Comparison of ENCODE assay signal across 8 cellular contexts in the genomic region with DNA sequence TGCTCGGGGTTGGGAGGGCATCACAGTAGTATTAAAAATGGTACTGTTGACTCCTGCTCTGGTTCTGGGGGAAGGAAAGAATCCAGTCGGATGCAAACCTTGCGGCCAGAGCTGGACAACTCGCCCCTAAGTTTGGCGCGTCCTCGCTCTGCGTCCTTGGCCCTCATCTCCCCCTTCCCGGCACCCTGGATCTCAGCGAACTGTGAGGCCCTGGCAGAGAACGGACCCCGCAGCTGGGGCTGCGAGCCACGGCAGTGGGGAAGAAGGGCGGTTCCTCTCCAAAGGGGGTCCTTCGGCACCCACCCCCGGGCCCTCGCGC. TPM values are rescaled to one million over a fixed set of nuclear protein-coding genes. Genes with fewer than 3 reads are reported as not detected.
A peak's percentile ranks its signal among the peaks of the same experiment; 100 is the strongest.
DNase-seq lines count a peak whose midpoint lies in the region; ATAC-seq, FAIRE-seq and TF ChIP-seq lines count a peak whose summit lies in the region.

No MANE protein-coding gene starts in this region.

- CTCF ChIA-PET in CD8-positive, alpha-beta memory T cell (lab: Charles Lee) = interaction anchor here (1.6 kb wide), 1 partner anchor 113 kb away, joined by 3 read pairs; no protein-coding TSS in a partner anchor
- CTCF ChIA-PET in H1 (lab: Charles Lee; ENCODE audit: partially characterized antibody) = interaction anchor here (1.2 to 2.2 kb wide), 4 partner anchors 14 to 44 kb away, joined by 3 to 9 read pairs (median 4); no protein-coding TSS in a partner anchor

- no peak overlapping the region for H3K4ac ChIP-seq in H1 (replicated peaks; ENCODE audit: insufficient read length, low read depth, low read length)

- no peak overlapping the region for H2AK5ac ChIP-seq in H1 (ENCODE audit: low read depth, low read length)

- POLR2A ChIA-PET in CD8-positive, alpha-beta memory T cell (lab: Charles Lee) = interaction anchor here (1.7 kb wide), 1 partner anchor 112 kb away, joined by 6 read pairs; no protein-coding TSS in a partner anchor
- POLR2A ChIA-PET in H1 (lab: Charles Lee; ENCODE audit: partially characterized antibody) = interaction anchor here (1.1 to 2.6 kb wide), 7 partner anchors 10 to 115 kb away, joined by 3 to 7 read pairs (median 4); no protein-coding TSS in a partner anchor

- WGBS in H1 (ENCODE audit: extremely low coverage in 1 of 2, insufficient coverage in 1 of 2, insufficient read length in 1 of 2, insufficient replicate concordance in 2 of 2, low coverage in 1 of 2, low lambda C conversion rate in 2 of 2, missing lambda C conversion rate in 1 of 2), 2 experiments = 29% methylated on average over 3 of the region's 19 CpGs; no CpG with 5 or more reads in 1 of the 2 experiments

- H3K4me3 ChIP-seq in CD8-positive, alpha-beta memory T cell (ENCODE audit: low read length) = no peak overlapping the region
- H3K4me3 ChIP-seq in MG63 (peak overlapping the region; percentile 49), H1 (ENCODE audit: extremely low read depth in 1 of 4, insufficient read depth in 2 of 4, low read depth in 3 of 4, low read length in 4 of 4) (peak overlapping the region; percentile 40 to 71 (median 56))

- peak overlapping the region; percentile 81; the same call in 1 of the 2 replicates for H2AFZ ChIP-seq in H1 (ENCODE audit: low read length)

- H4K8ac ChIP-seq in H1 (ENCODE audit: extremely low read depth, insufficient read depth, low read length) = no peak overlapping the region

- H3K4me1 Mint-ChIP-seq in CD8-positive, alpha-beta memory T cell = peaks cover 51 to 69% (median 61%) of the 10 kb centered on the region in 3 donors
- H3K4me1 Mint-ChIP-seq in neural crest cell = peaks cover 7% of the 10 kb centered on the region

- no peak overlapping the region for H3K56ac ChIP-seq in H1 (replicated peaks; ENCODE audit: insufficient read length, low read depth, low read length)

- peaks cover 0 to 6% of the 10 kb centered on the region in 2 donors for H3K27me3 Mint-ChIP-seq in CD8-positive, alpha-beta memory T cell
- no peaks in the 10 kb centered on the region for H3K27me3 Mint-ChIP-seq in neural crest cell (ENCODE audit: low read depth)

- no peak for DNase-seq in CD8-positive, alpha-beta memory T cell
- DNase-seq in MG63 (no peak), H1 (ENCODE audit: low read depth in 1 of 2, low spot score in 2 of 2) (no peak), neural crest cell (ENCODE audit: low read depth, low spot score) (no peak), ecto neural progenitor cell (ENCODE audit: low spot score) (no peak), DMS114 treated with DMSO at 0.1 percent for 48 hours (lab: John Stamatoyannopoulos, UW; ENCODE audit: unreplicated experiment) (no peak), middle frontal gyrus (ENCODE audit: extremely low spot score, low spot score) (no peak)

- no peak for TF ChIP-seq EP300 in H1 (IDR thresholded peaks at IDR 0.05; ENCODE audit: borderline replicate concordance in 1 of 2, low read depth in 2 of 2, low read length in 2 of 2)

- H2BK5ac ChIP-seq in H1 (ENCODE audit: low read depth, low read length) = no peak overlapping the region

- H3K14ac ChIP-seq in H1 (ENCODE audit: insufficient read length) = no peak overlapping the region

- H3K23ac ChIP-seq in H1 (ENCODE audit: insufficient read length) = no peak overlapping the region

- H3K9me3 ChIP-seq in CD8-positive, alpha-beta memory T cell (ENCODE audit: low read length) = no peaks in the 10 kb centered on the region
- H3K9me3 ChIP-seq in MG63 (no peaks in the 10 kb centered on the region), H1 (ENCODE audit: insufficient read depth in 2 of 2, low read depth in 1 of 2, low read length in 1 of 2) (no peaks in the 10 kb centered on the region)

- H3K18ac ChIP-seq in H1 (ENCODE audit: extremely low read depth, low read length) = no peak overlapping the region

- H3K36me3 Mint-ChIP-seq in CD8-positive, alpha-beta memory T cell = peaks cover 0 to 14% (median 0%) of the 10 kb centered on the region in 3 donors
- no peaks in the 10 kb centered on the region for H3K36me3 Mint-ChIP-seq in neural crest cell (ENCODE audit: low read depth)

- no peak for TF ChIP-seq POLR2A in H1 (IDR thresholded peaks at IDR 0.05; ENCODE audit: control extremely low read depth in 1 of 2, low read depth in 2 of 2, low read length in 2 of 2)

- H3K36me3 ChIP-seq in CD8-positive, alpha-beta memory T cell (ENCODE audit: insufficient read depth, low read length) = no peaks in the 10 kb centered on the region
- H3K36me3 ChIP-seq in MG63 (no peaks in the 10 kb centered on the region), H1 (ENCODE audit: control insufficient read depth in 2 of 4, insufficient read depth in 4 of 4, low read length in 3 of 4) (no peaks in the 10 kb centered on the region)

- H4K5ac ChIP-seq in H1 (ENCODE audit: insufficient read length, low read depth, low read length) = no peak overlapping the region

- H3K79me2 ChIP-seq in H1 (ENCODE audit: control insufficient read depth in 1 of 2, insufficient read depth in 2 of 2, low read length in 2 of 2) = no peaks in the 10 kb centered on the region

- H3K79me1 ChIP-seq in H1 (ENCODE audit: low read depth, low read length) = no peaks in the 10 kb centered on the region

- H4K91ac ChIP-seq in H1 (replicated peaks; ENCODE audit: insufficient read length, low read length) = no peak overlapping the region

- no peaks in the 10 kb centered on the region for H3K27me3 ChIP-seq in CD8-positive, alpha-beta memory T cell (ENCODE audit: insufficient read depth, low read length, poor library complexity, severe bottlenecking)
- H3K27me3 ChIP-seq in MG63 = no peaks in the 10 kb centered on the region
- no peaks in the 10 kb centered on the region for H3K27me3 ChIP-seq in H1 (replicated peaks in 1 of 4; ENCODE audit: control insufficient read depth in 3 of 4, extremely low read depth in 1 of 4, insufficient read depth in 3 of 4, low read length in 3 of 4)

- FAIRE-seq in H1 (lab: Jason Lieb, UNC) = no peak

- H2BK20ac ChIP-seq in H1 (ENCODE audit: low read length) = no peak overlapping the region

- peak overlapping the region; percentile 61 to 74 (median 70) for H3K4me3 Mint-ChIP-seq in CD8-positive, alpha-beta memory T cell
- H3K4me3 Mint-ChIP-seq in neural crest cell = peak overlapping the region; percentile 81

- H3K27ac Mint-ChIP-seq in CD8-positive, alpha-beta memory T cell = peak overlapping the region in 5 of 8 donors; percentile 9 to 57 (median 19)
- H3K27ac Mint-ChIP-seq in neural crest cell (ENCODE audit: unreplicated experiment) = no peak overlapping the region

- peak overlapping the region; percentile 38 for H3K27ac ChIP-seq in CD8-positive, alpha-beta memory T cell (ENCODE audit: low read depth, low read length)
- H3K27ac ChIP-seq in H1 (ENCODE audit: low read depth, low read length) = no peak overlapping the region

- ATAC-seq in GM19397 (IDR thresholded peaks at IDR 0.05; ENCODE audit: unreplicated experiment) = no peak

- H2BK120ac ChIP-seq in H1 (replicated peaks; ENCODE audit: low read depth, low read length) = no peak overlapping the region

- peak overlapping the region; percentile 72 to 86 for H3K4me2 ChIP-seq in H1 (ENCODE audit: insufficient read depth in 1 of 2, low read depth in 2 of 2, low read length in 2 of 2)

- peaks cover 50% of the 10 kb centered on the region for H3K4me1 ChIP-seq in CD8-positive, alpha-beta memory T cell (ENCODE audit: insufficient read depth, low read length)
- H3K4me1 ChIP-seq in H1 (replicated peaks in 1 of 4; ENCODE audit: control insufficient read depth in 3 of 4, insufficient read depth in 4 of 4, low read length in 3 of 4) = peaks cover 0 to 6% (median under 1%) of the 10 kb centered on the region in 4 experiments; a peak in 3 of 7 replicates

- H2BK15ac ChIP-seq in H1 (ENCODE audit: low read length) = no peak overlapping the region

- no peak for TF ChIP-seq RAD21 in H1 (IDR thresholded peaks at IDR 0.05 in 1 of 2, conservative IDR thresholded peaks at IDR 0.05 in 1 of 2; ENCODE audit: low read depth in 2 of 2, low read length in 2 of 2)

- peaks cover 3% of the 10 kb centered on the region; the same call in 1 of the 2 replicates for H3K23me2 ChIP-seq in H1 (ENCODE audit: low read depth, low read length)

- H3K9ac ChIP-seq in H1 (replicated peaks in 1 of 4; ENCODE audit: extremely low read depth in 1 of 4, low read depth in 3 of 4, low read length in 3 of 4) = peak overlapping the region in 1 of 4 experiments; percentile 57; a peak in 2 of 7 replicates

- no peaks in the 10 kb centered on the region for H4K20me1 ChIP-seq in H1 (replicated peaks in 1 of 2; ENCODE audit: control insufficient read depth in 1 of 2, insufficient read depth in 2 of 2, low read length in 2 of 2)

- TF ChIP-seq CTCF in H1 (IDR thresholded peaks at IDR 0.05; ENCODE audit: control extremely low read depth in 1 of 3, insufficient read depth in 1 of 3, low read depth in 1 of 3, low read length in 3 of 3) (no peak), neural crest cell (conservative IDR thresholded peaks at IDR 0.05) (no peak)

- H3K9me3 Mint-ChIP-seq in CD8-positive, alpha-beta memory T cell = no peaks in the 10 kb centered on the region
- H3K9me3 Mint-ChIP-seq in neural crest cell = peaks cover 4% of the 10 kb centered on the region

- H2BK12ac ChIP-seq in H1 (ENCODE audit: low read depth, low read length) = no peak overlapping the region

TF ChIP-seq in H1, 55 proteins besides CTCF, POLR2A, EP300 and RAD21:
- no peak for TF ChIP-seq SAP30 (IDR thresholded peaks at IDR 0.05; ENCODE audit: insufficient read depth, insufficient replicate concordance, low read length)
- TF ChIP-seq RNF2 (IDR thresholded peaks at IDR 0.05; ENCODE audit: borderline replicate concordance, low read depth, low read length, missing control alignments, poor library complexity, severe bottlenecking) = no peak
- peak; percentile 14 for TF ChIP-seq KDM4A (IDR thresholded peaks at IDR 0.05; ENCODE audit: low read depth, low read length, severe bottlenecking)
- no peak for TF ChIP-seq CBX5 (IDR thresholded peaks at IDR 0.05; ENCODE audit: low read depth, low read length)
- no peak for TF ChIP-seq POU5F1 (IDR thresholded peaks at IDR 0.05; ENCODE audit: low read depth, low read length)
TF ChIP-seq in H1: peak in this region for 1.

RNA-seq across cellular contexts. Expression of gene ARHGEF6, which starts 14.0 kb away (rescaled TPM):
- total RNA-seq in CD8-positive, alpha-beta memory T cell = 10 to 100 TPM; 25.6 to 27.0 TPM
- polyA plus RNA-seq in CD8-positive, alpha-beta memory T cell = 60.7 TPM
- total RNA-seq in MG63 (2014; rRNA removed; shearing (Covaris generic); ENCODE audit: low replicate concordance) = 4.7 and 4.8 TPM in 2 replicates
- total RNA-seq in H1 (2021; fragmentation: NEBNext Ultra II Directional; extraction: Animal tissue kit (Norgen Biotek cat#: 25700)) = 3.6 TPM in 2 replicates
- polyA plus RNA-seq in H1 (2011; rRNA removed) = 2.1 and 3.7 TPM in 2 replicates
- polyA plus RNA-seq in H1 (2011; cell fraction: cytosol; rRNA removed) = 3.4 TPM
- polyA plus RNA-seq in H1 (2011; cell fraction: nucleus; rRNA removed) = 2.2 TPM
- 3.3 to 4.3 TPM (median 3.5 TPM) in 4 replicates for polyA plus RNA-seq in H1 (2012, experiment 1 of 2)
- polyA plus RNA-seq in H1 (2012, experiment 2 of 2) = 0.35 TPM
- polyA plus RNA-seq in H1 (2013, experiment 1 of 2) = 2.5 TPM
- 2.5 TPM for polyA plus RNA-seq in H1 (2013, experiment 2 of 2)
- 3.5 and 7.3 TPM in 2 replicates for polyA minus RNA-seq in H1 (2011; rRNA and poly(A)+ RNA removed)
- 2.1 TPM for polyA minus RNA-seq in H1 (2011; cell fraction: cytosol; rRNA and poly(A)+ RNA removed)
- 2.7 TPM for polyA minus RNA-seq in H1 (2011; cell fraction: nucleus; rRNA and poly(A)+ RNA removed)
- 2.7 and 3.0 TPM in 2 replicates for total RNA-seq in neural crest cell
